In genomic region chr22:37306494-37306829, GRCh38 we compare ENCODE assay signal across 1 cellular context.
TF ChIP-seq lines count a peak whose summit lies in the region.

No MANE protein-coding gene starts in this region.

TF ChIP-seq in IMR-90, 13 proteins besides CTCF, POLR2A, EP300 and RAD21 (continued from another document):
- no peak for TF ChIP-seq MAZ (IDR thresholded peaks at IDR 0.05; ENCODE audit: borderline replicate concordance, low read depth, low read length)
- TF ChIP-seq SMC3 (IDR thresholded peaks at IDR 0.05; ENCODE audit: low read depth, low read length) = no peak
- no peak for TF ChIP-seq NFE2L2 (IDR thresholded peaks at IDR 0.05; ENCODE audit: low read depth, low read length)
- TF ChIP-seq BHLHE40 (IDR thresholded peaks at IDR 0.05; ENCODE audit: low read depth, low read length) = no peak
- no peak for TF ChIP-seq CHD1 (IDR thresholded peaks at IDR 0.05; ENCODE audit: low read depth, low read length)
- no peak for TF ChIP-seq CEBPB (IDR thresholded peaks at IDR 0.05; ENCODE audit: low read depth, low read length)
- no peak for TF ChIP-seq RCOR1 (IDR thresholded peaks at IDR 0.05; ENCODE audit: insufficient replicate concordance, low read length)
- no peak for TF ChIP-seq MAFK (IDR thresholded peaks at IDR 0.05; ENCODE audit: low read depth, low read length)
- no peak for TF ChIP-seq ELK1 (IDR thresholded peaks at IDR 0.05; ENCODE audit: borderline replicate concordance, low read depth, low read length)
- no peak for TF ChIP-seq FOS (IDR thresholded peaks at IDR 0.05; ENCODE audit: low read depth, low read length)
- no peak for TF ChIP-seq MXI1 (IDR thresholded peaks at IDR 0.05; ENCODE audit: borderline replicate concordance, low read depth, low read length)
